ENCODE assay signal across 16 cellular contexts in the genomic region with DNA sequence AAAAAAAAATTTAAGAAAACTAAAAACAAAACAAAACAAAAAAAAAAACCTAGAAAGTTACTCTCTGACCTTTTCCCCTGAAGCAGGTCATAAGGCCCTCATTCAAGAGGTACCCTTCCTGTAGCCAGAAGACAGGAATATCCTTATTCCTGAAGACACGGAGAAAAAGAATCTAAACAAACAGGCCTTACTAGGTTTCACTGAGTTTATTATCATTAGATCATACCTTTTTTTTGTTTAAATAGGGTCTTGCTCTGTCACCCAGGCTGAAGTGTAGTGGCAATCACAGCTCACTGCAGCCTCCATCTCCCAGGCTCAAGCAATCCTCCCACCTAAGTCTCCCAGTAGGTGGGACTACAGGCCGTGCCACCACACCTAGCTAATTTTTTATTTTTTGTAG. TPM values are rescaled to one million over a fixed set of nuclear protein-coding genes. Genes with fewer than 3 reads are reported as not detected.
DNase-seq lines count a peak whose midpoint lies in the region; ATAC-seq and TF ChIP-seq lines count a peak whose summit lies in the region.
"Had no signal": no experiment of that assay in that cellular context is flagged by ENCODE, and none has a peak within 500 bp of the region (broad histone marks: within the 10 kb centered on the region; RNA-seq: fewer than 3 reads in every experiment).

No MANE protein-coding gene starts in this region.

- H3K27me3 Mint-ChIP-seq in CD8-positive, alpha-beta T cell (ENCODE audit: low read depth) = no peaks in the 10 kb centered on the region
- H3K27me3 Mint-ChIP-seq: CD4-positive, alpha-beta memory T cell had no signal

- DNase-seq in activated effector memory CD4-positive, alpha-beta T cell treated with anti-CD3 and anti-CD28 coated beads, Interleukin-2, amount 50 U/mL, for 16 hours = peak; percentile 6
- no peak for DNase-seq in activated effector memory CD4-positive, alpha-beta T cell treated with Interleukin-2 at 50 U/mL for 16 hours
- DNase-seq in Karpas-422 (peak; percentile 49), NCI-H774 (lab: John Stamatoyannopoulos, UW) (no peak)
- no peak for DNase-seq in CD8-positive, alpha-beta T cell
- DNase-seq: 8988T; ACHN; BE2C; C1 segment of cervical spinal cord; Calu3; CD4-positive, alpha-beta memory T cell; CD4-positive, CD25-positive, alpha-beta regulatory T cell; DMS79 treated with DMSO at 0.1 percent for 48 hours; GF-D8 had no signal

- no peaks in the 10 kb centered on the region for H3K36me3 Mint-ChIP-seq in CD8-positive, alpha-beta T cell
- H3K36me3 Mint-ChIP-seq: CD4-positive, alpha-beta memory T cell; CD4-positive, CD25-positive, alpha-beta regulatory T cell had no signal

- no peak overlapping the region for H2AFZ ChIP-seq in Karpas-422 (ENCODE audit: low read length)

- H3K36me3 ChIP-seq in Karpas-422 (ENCODE audit: insufficient read depth, low read length) = no peaks in the 10 kb centered on the region
- H3K36me3 ChIP-seq in CD8-positive, alpha-beta T cell (ENCODE audit: insufficient read depth, low read length) = no peaks in the 10 kb centered on the region
- H3K36me3 ChIP-seq: BE2C, BLaER1 had no signal

- no peak overlapping the region for H3K27ac Mint-ChIP-seq in CD8-positive, alpha-beta T cell
- H3K27ac Mint-ChIP-seq: CD14-positive monocyte; CD4-positive, alpha-beta memory T cell; CD4-positive, CD25-positive, alpha-beta regulatory T cell had no signal

- no peaks in the 10 kb centered on the region for H3K9me3 Mint-ChIP-seq in CD8-positive, alpha-beta T cell
- H3K9me3 Mint-ChIP-seq: CD4-positive, alpha-beta memory T cell; CD4-positive, CD25-positive, alpha-beta regulatory T cell had no signal

- H3K79me2 ChIP-seq in Karpas-422 (ENCODE audit: low read length) = no peaks in the 10 kb centered on the region

- no peak for ATAC-seq in CD8-positive, alpha-beta T cell

- H3K27ac ChIP-seq in Karpas-422 (ENCODE audit: low read length) = no peak overlapping the region
- no peak overlapping the region for H3K27ac ChIP-seq in CD8-positive, alpha-beta T cell (ENCODE audit: low read depth, low read length)
- H3K27ac ChIP-seq: BLaER1 had no signal

- H3K4me1 Mint-ChIP-seq in CD8-positive, alpha-beta T cell (ENCODE audit: low read depth) = no peaks in the 10 kb centered on the region
- H3K4me1 Mint-ChIP-seq: CD4-positive, alpha-beta memory T cell; CD4-positive, CD25-positive, alpha-beta regulatory T cell had no signal

- H3K4me3 ChIP-seq in Karpas-422 (ENCODE audit: low read length) = no peak overlapping the region
- no peak overlapping the region for H3K4me3 ChIP-seq in CD8-positive, alpha-beta T cell (ENCODE audit: low read depth, low read length)
- H3K4me3 ChIP-seq: BLaER1 had no signal

- CTCF ChIA-PET in CD8-positive, alpha-beta T cell (lab: Charles Lee) = interaction anchor here (1.0 kb wide), 1 partner anchor 155 kb away, joined by 3 read pairs; no protein-coding TSS in a partner anchor

- H3K4me3 Mint-ChIP-seq in CD8-positive, alpha-beta T cell = no peak overlapping the region
- H3K4me3 Mint-ChIP-seq: CD14-positive monocyte; CD4-positive, alpha-beta memory T cell; CD4-positive, CD25-positive, alpha-beta regulatory T cell had no signal

- H3K4me2 ChIP-seq in Karpas-422 (ENCODE audit: low read depth, low read length, poor library complexity, severe bottlenecking) = no peak overlapping the region
- H3K4me2 ChIP-seq: BLaER1 had no signal

- no peak overlapping the region for H3K9ac ChIP-seq in Karpas-422 (ENCODE audit: low read length)
- H3K9ac ChIP-seq: BLaER1 had no signal

- no peaks in the 10 kb centered on the region for H3K27me3 ChIP-seq in Karpas-422 (ENCODE audit: low read length)
- H3K27me3 ChIP-seq in CD8-positive, alpha-beta T cell (ENCODE audit: insufficient read depth, low read length) = no peaks in the 10 kb centered on the region
- H3K27me3 ChIP-seq: BE2C, BLaER1 had no signal

- peaks cover 5% of the 10 kb centered on the region for H3K4me1 ChIP-seq in Karpas-422 (ENCODE audit: low read length)
- no peaks in the 10 kb centered on the region for H3K4me1 ChIP-seq in CD8-positive, alpha-beta T cell (ENCODE audit: insufficient read depth, low read length)
- H3K4me1 ChIP-seq: BE2C, BLaER1 had no signal

- no peak for TF ChIP-seq CTCF in CD8-positive, alpha-beta T cell (IDR thresholded peaks at IDR 0.05)

- intact Hi-C loops in CD8-positive, alpha-beta T cell (cut with DNase I, micrococcal nuclease) = no loop called here

- H4K20me1 ChIP-seq in Karpas-422 (ENCODE audit: insufficient read depth, low read depth, low read length) = no peaks in the 10 kb centered on the region
- H4K20me1 ChIP-seq: BLaER1 had no signal

- POLR2A ChIA-PET in CD8-positive, alpha-beta T cell (lab: Charles Lee) = no interaction called here

- no peaks in the 10 kb centered on the region for H3K9me2 ChIP-seq in Karpas-422 (replicated peaks; ENCODE audit: insufficient read depth, low read length)

- H3K9me3 ChIP-seq in Karpas-422 (ENCODE audit: low read length) = no peaks in the 10 kb centered on the region
- H3K9me3 ChIP-seq in CD8-positive, alpha-beta T cell (ENCODE audit: low read length) = no peaks in the 10 kb centered on the region
- H3K9me3 ChIP-seq: BE2C had no signal

RNA-seq across cellular contexts. Expression of a gene that starts 11.7 kb away (rescaled TPM):
- 51.7 and 58.7 TPM in 2 replicates for total RNA-seq in Karpas-422 (2014; rRNA removed; shearing (Covaris generic); ENCODE audit: low replicate concordance)
- 10 to 100 TPM; 14.7 to 15.5 TPM for total RNA-seq in CD8-positive, alpha-beta T cell

RNA-seq across cellular contexts. Expression of a gene that starts 52.0 kb away (rescaled TPM):
- total RNA-seq in Karpas-422 (2014; rRNA removed; shearing (Covaris generic); ENCODE audit: low replicate concordance) = 47.9 and 113 TPM in 2 replicates
- total RNA-seq in CD8-positive, alpha-beta T cell = 100 to 1,000 TPM; 249 to 250 TPM

RNA-seq across cellular contexts. Expression of a gene that starts 56.4 kb away (rescaled TPM):
- total RNA-seq in Karpas-422 (2014; rRNA removed; shearing (Covaris generic); ENCODE audit: low replicate concordance) = 6.1 TPM in 1 of 2 replicates, not detected in the other
- total RNA-seq in CD8-positive, alpha-beta T cell = under 1 TPM; 0.22 to 0.30 TPM
- total RNA-seq: CD4-positive, CD25-positive, alpha-beta regulatory T cell had no signal

Comparison
In these comparisons a context has a peak if more than half of its experiments do, and no peak if none do; other contexts are left out.
1. DNase-seq: peak in activated effector memory CD4-positive, alpha-beta T cell treated with anti-CD3 and anti-CD28 coated beads, Interleukin-2, amount 50 U/mL, for 16 hours (single experiment) and Karpas-422 (single experiment); none in activated effector memory CD4-positive, alpha-beta T cell treated with Interleukin-2 at 50 U/mL for 16 hours (single experiment), NCI-H774 (single experiment) and CD8-positive, alpha-beta T cell (0 of 7).